In genomic region chrX:30308263-30309138, GRCh38 we compare ENCODE assay signal across 10 cellular contexts. TPM values are rescaled to one million over a fixed set of nuclear protein-coding genes. Genes with fewer than 3 reads are reported as not detected.
DNase-seq lines count a peak whose midpoint lies in the region; ATAC-seq, FAIRE-seq and TF ChIP-seq lines count a peak whose summit lies in the region.
"Had no signal": no experiment of that assay in that cellular context is flagged by ENCODE, and none has a peak within 500 bp of the region (broad histone marks: within the 10 kb centered on the region; RNA-seq: fewer than 3 reads in every experiment).

No MANE protein-coding gene starts in this region.

- H3K9me3 ChIP-seq in esophagus squamous epithelium: no peaks in the 10 kb centered on the region

- H3K9me3 Mint-ChIP-seq in activated T-helper 17 cell treated with anti-CD3 and anti-CD28 coated beads, Interleukin-2, amount 50 U/mL, for 72 hours: no peaks in the 10 kb centered on the region

- H3K4me3 ChIP-seq in esophagus squamous epithelium: peak overlapping the region in 3 of 4 donors; percentile 20 to 42 (median 23)
- peak overlapping the region; percentile 30 for H3K4me3 ChIP-seq in retinal pigment epithelial cell (ENCODE audit: low read length)

- TF ChIP-seq CTCF in esophagus squamous epithelium (IDR thresholded peaks at IDR 0.05): peak in 1 of 6 experiments; percentile 10
- TF ChIP-seq CTCF in retinal pigment epithelial cell (conservative IDR thresholded peaks at IDR 0.05; ENCODE audit: low read depth, low read length): peak; percentile 20
- TF ChIP-seq CTCF in D721Med (IDR thresholded peaks at IDR 0.05; ENCODE audit: insufficient read depth, missing control alignments): no peak

- no peaks in the 10 kb centered on the region for H3K36me3 ChIP-seq in esophagus squamous epithelium

- no peak overlapping the region for H3K4me3 Mint-ChIP-seq in activated T-helper 17 cell treated with anti-CD3 and anti-CD28 coated beads, Interleukin-2, amount 50 U/mL, for 72 hours

- H3K27me3 Mint-ChIP-seq in activated T-helper 17 cell treated with anti-CD3 and anti-CD28 coated beads, Interleukin-2, amount 50 U/mL, for 72 hours: peaks cover 3% of the 10 kb centered on the region

- intact Hi-C loops in esophagus squamous epithelium (cut with DNase I): no loop called here

- H3K4me1 ChIP-seq in esophagus squamous epithelium: peaks cover 0 to 12% (median 0%) of the 10 kb centered on the region in 3 donors

- no peak for TF ChIP-seq POLR2A in esophagus squamous epithelium (IDR thresholded peaks at IDR 0.05)

- no peaks in the 10 kb centered on the region for H3K4me1 Mint-ChIP-seq in activated T-helper 17 cell treated with anti-CD3 and anti-CD28 coated beads, Interleukin-2, amount 50 U/mL, for 72 hours

- no peak overlapping the region for H3K27ac ChIP-seq in esophagus squamous epithelium
- H3K27ac ChIP-seq: 22Rv1 had no signal

- no peak for FAIRE-seq in D721Med (lab: Jason Lieb, UNC)

- DNase-seq in DMS 273 (lab: John Stamatoyannopoulos, UW; ENCODE audit: unreplicated experiment): peak; percentile 41
- no peak for DNase-seq in DMS 273 treated with DMSO at 0.1 percent for 48 hours (lab: John Stamatoyannopoulos, UW)
- peak; percentile 38 for DNase-seq in NCI-H2196 (lab: John Stamatoyannopoulos, UW; ENCODE audit: unreplicated experiment)
- DNase-seq in esophagus squamous epithelium (lab: John Stamatoyannopoulos, UW): no peak
- DNase-seq in retinal pigment epithelial cell (ENCODE audit: low read depth): no peak
- no peak for DNase-seq in D721Med (ENCODE audit: insufficient read length, low spot score)
- DNase-seq: activated CD4-positive, alpha-beta T cell treated with anti-CD3 and anti-CD28 coated beads for 4 hours had no signal

- no peak overlapping the region for H3K27ac Mint-ChIP-seq in activated T-helper 17 cell treated with anti-CD3 and anti-CD28 coated beads, Interleukin-2, amount 50 U/mL, for 72 hours

- H3K36me3 Mint-ChIP-seq in activated T-helper 17 cell treated with anti-CD3 and anti-CD28 coated beads, Interleukin-2, amount 50 U/mL, for 72 hours (ENCODE audit: low read depth): no peaks in the 10 kb centered on the region

- peaks cover 0 to 29% (median 3%) of the 10 kb centered on the region in 4 donors for H3K27me3 ChIP-seq in esophagus squamous epithelium

- no peak for ATAC-seq in HG02571 (IDR thresholded peaks at IDR 0.05; ENCODE audit: unreplicated experiment)
- ATAC-seq in activated T-helper 17 cell treated with anti-CD3 and anti-CD28 coated beads, Interleukin-2, amount 50 U/mL, for 72 hours (replicated peaks): no peak

- WGBS in esophagus squamous epithelium, 2 donors: 42% methylated on average over 25 of the region's 71 CpGs; no CpG with 5 or more reads in 1 of the 2 donors

RNA-seq across cellular contexts. Expression of gene NR0B1, which starts 0.7 kb away (rescaled TPM):
- under 1 TPM in 1 of 4 donors, not detected in 3; 0.88 TPM for total RNA-seq in esophagus squamous epithelium
- not detected for total RNA-seq in activated T-helper 17 cell treated with anti-CD3 and anti-CD28 coated beads, Interleukin-2, amount 50 U/mL, for 72 hours

Comparison
In these comparisons a context has a peak if more than half of its experiments do, and no peak if none do; other contexts are left out.
1. DNase-seq: peak in DMS 273 (single experiment) and NCI-H2196 (single experiment); none in DMS 273 treated with DMSO at 0.1 percent for 48 hours (single experiment), esophagus squamous epithelium (single experiment), retinal pigment epithelial cell (single experiment) and D721Med (single experiment).